1 cellular context compared by ENCODE assay signal in genomic region chr21:34999397-34999941, GRCh38.
TF ChIP-seq lines count a peak whose summit lies in the region.

No MANE protein-coding gene starts in this region.

TF ChIP-seq in H1, 55 proteins besides CTCF, POLR2A, EP300 and RAD21 (continued from another document):
- TF ChIP-seq SP1 (IDR thresholded peaks at IDR 0.05; ENCODE audit: low read depth, low read length): no peak
- no peak for TF ChIP-seq SUZ12 (IDR thresholded peaks at IDR 0.05; ENCODE audit: low read length)
- TF ChIP-seq FOSL1 (IDR thresholded peaks at IDR 0.05; ENCODE audit: insufficient read depth, low read depth, low read length): no peak
- no peak for TF ChIP-seq SIN3A (conservative IDR thresholded peaks at IDR 0.05 in 1 of 2, IDR thresholded peaks at IDR 0.05 in 1 of 2; ENCODE audit: low read depth in 1 of 2, low read length in 2 of 2)
- no peak for TF ChIP-seq EGR1 (IDR thresholded peaks at IDR 0.05; ENCODE audit: borderline replicate concordance, low read depth, low read length)
- no peak for TF ChIP-seq TCF12 (IDR thresholded peaks at IDR 0.05; ENCODE audit: low read depth, low read length)
